16 cellular contexts compared by ENCODE assay signal in genomic region chr21:16418211-16418610, GRCh38.
DNase-seq lines count a peak whose midpoint lies in the region; TF ChIP-seq lines count a peak whose summit lies in the region.
"Had no signal": no experiment of that assay in that cellular context is flagged by ENCODE, and none has a peak within 500 bp of the region (broad histone marks: within the 10 kb centered on the region; RNA-seq: fewer than 3 reads in every experiment).

No MANE protein-coding gene starts in this region.

- H3K4me3 ChIP-seq in fibroblast of pulmonary artery (replicated peaks; ENCODE audit: low read depth, low read length) (no peak overlapping the region), ovary (peak overlapping the region; percentile 4), MM.1S (ENCODE audit: low read length) (no peak overlapping the region)
- H3K4me3 ChIP-seq: mucosa of descending colon had no signal

- peaks cover 4% of the 10 kb centered on the region for H3K4me1 ChIP-seq in ovary (ENCODE audit: insufficient read depth)
- H3K4me1 ChIP-seq in MM.1S (ENCODE audit: low read length) = no peaks in the 10 kb centered on the region

- DNase-seq in A172 (ENCODE audit: low spot score) (peak; percentile 37), fibroblast of pulmonary artery (ENCODE audit: low read depth) (peak; percentile 46), ovary (no peak), erythroblast (lab: John Stamatoyannopoulos, UW) (no peak), mucosa of gallbladder (ENCODE audit: low spot score) (no peak), MM.1S (no peak), NCI-H774 (lab: John Stamatoyannopoulos, UW) (no peak)
- DNase-seq: activated CD4-positive, CD25-positive, alpha-beta regulatory T cell treated with anti-CD3 and anti-CD28 coated beads, Interleukin-2, amount 50 U/mL, for 72 hours; cerebellar nuclear complex; DMS153; H9; mucosa of descending colon; NCI-H146; SK-N-SH; trophoblast cell had no signal

- no peak for TF ChIP-seq POLR2A in ovary (IDR thresholded peaks at IDR 0.05)
- TF ChIP-seq POLR2A in erythroblast (IDR thresholded peaks at IDR 0.05; ENCODE audit: low read length) = no peak

- 0 to 7% (median 7%) methylated on average over 2 of the region's 2 CpGs for WGBS in ovary, 3 donors

- no peaks in the 10 kb centered on the region for H3F3A ChIP-seq in MM.1S (ENCODE audit: insufficient read depth, low read length)

- H3K36me3 ChIP-seq in ovary (no peaks in the 10 kb centered on the region), MM.1S (replicated peaks; ENCODE audit: insufficient read depth, low read length) (no peaks in the 10 kb centered on the region)

- H4K20me1 ChIP-seq in MM.1S (ENCODE audit: insufficient read depth, low read length) = no peaks in the 10 kb centered on the region

- intact Hi-C loops in ovary (cut with DNase I) = no loop called here

- peak overlapping the region; percentile 95 for H3K27ac ChIP-seq in VCaP
- peak overlapping the region in 1 of 2 donors; percentile 87 for H3K27ac ChIP-seq in ovary
- H3K27ac ChIP-seq in MM.1S (ENCODE audit: low read length) = no peak overlapping the region

- TF ChIP-seq CTCF in VCaP (conservative IDR thresholded peaks at IDR 0.05) (no peak), fibroblast of pulmonary artery (IDR thresholded peaks at IDR 0.05; ENCODE audit: low read length, missing control alignments) (no peak), ovary (IDR thresholded peaks at IDR 0.05) (no peak), MM.1S (IDR thresholded peaks at IDR 0.05; ENCODE audit: low read length) (no peak)

- no peaks in the 10 kb centered on the region for H3K9me2 ChIP-seq in MM.1S (replicated peaks; ENCODE audit: insufficient read depth, low read length)
- H3K9me2 ChIP-seq: SK-N-SH had no signal

- H3K27me3 ChIP-seq in ovary = no peaks in the 10 kb centered on the region
- no peaks in the 10 kb centered on the region for H3K27me3 ChIP-seq in MM.1S (replicated peaks; ENCODE audit: insufficient read depth, low read length)

- no peak overlapping the region for H2AFZ ChIP-seq in MM.1S (ENCODE audit: low read length)

- H3K4me2 ChIP-seq in MM.1S (ENCODE audit: low read depth, low read length) = no peak overlapping the region
- H3K4me2 ChIP-seq: SK-N-SH had no signal

- H3K9me3 ChIP-seq in ovary (no peaks in the 10 kb centered on the region), MM.1S (replicated peaks; ENCODE audit: insufficient read depth, low read length) (no peaks in the 10 kb centered on the region)
- H3K9me3 ChIP-seq: mucosa of descending colon, SK-N-SH had no signal

- H3K79me2 ChIP-seq in MM.1S (ENCODE audit: low read length) = no peaks in the 10 kb centered on the region

- H3K9ac ChIP-seq in MM.1S (ENCODE audit: low read length) = no peak overlapping the region
- H3K9ac ChIP-seq: SK-N-SH had no signal

- TF ChIP-seq EP300 in ovary (IDR thresholded peaks at IDR 0.05) = no peak

Comparison
In these comparisons a context has a peak if more than half of its experiments do, and no peak if none do; other contexts are left out.
1. DNase-seq: peak in A172 (single experiment) and fibroblast of pulmonary artery (single experiment); none in ovary (0 of 5), erythroblast (0 of 2), mucosa of gallbladder (single experiment), MM.1S (single experiment) and NCI-H774 (single experiment).